ENCODE assay signal across 29 cellular contexts in genomic region chr1:42434340-42434739, GRCh38. TPM values are rescaled to one million over a fixed set of nuclear protein-coding genes. Genes with fewer than 3 reads are reported as not detected.
"Had no signal": no experiment of that assay in that cellular context is flagged by ENCODE, and none has a peak within 500 bp of the region (broad histone marks: within the 10 kb centered on the region; RNA-seq: fewer than 3 reads in every experiment).

No MANE protein-coding gene starts in this region.

- H3K9me3 Mint-ChIP-seq: naive thymus-derived CD8-positive, alpha-beta T cell; natural killer cell treated with Interleukin-12 subunit alpha and Interleukin-12 subunit beta and Interleukin-15 and Interleukin-18, amount 100 ng/mL, for 72 hours; nephron progenitor cell; neural crest cell; stimulated activated effector memory CD8-positive, alpha-beta T cell treated with anti-CD3 and anti-CD28 coated beads, Interleukin-12 subunit alpha, Interleukin-12 subunit beta, amount 100 ng/mL, for 72 hours; stimulated activated naive B cell treated with anti-CD40 and anti-IgM and Interleukin-4, amounts not matched to agents 10 μg/mL and 1 μg/mL and 100 μg/mL, for 72 hours; stimulated activated naive CD8-positive, alpha-beta T cell treated with anti-CD3 and anti-CD28 coated beads, Interleukin-15, Interleukin-2, amounts not matched to agents 100 ng/mL and 50 ng/mL, for 24 hours had no signal

- H3K4me1 Mint-ChIP-seq: naive thymus-derived CD8-positive, alpha-beta T cell; neural crest cell had no signal

- H3K27ac ChIP-seq: neutrophil, ovary, psoas muscle, skin epidermis, stomach, thoracic aorta, thyroid gland, tibial nerve, upper lobe of left lung, vagina had no signal

- DNase-seq: naive thymus-derived CD8-positive, alpha-beta T cell; nephron progenitor cell; nucleus accumbens; ovary; posterior cingulate gyrus; psoas muscle; right cardiac atrium; stimulated activated CD4-positive, alpha-beta T cell treated with anti-CD3 and anti-CD28 coated beads, Interleukin-15, amount 100 ng/mL, for 24 hours; stimulated activated CD4-positive, alpha-beta T cell treated with anti-CD3 and anti-CD28 coated beads, Interleukin-2, amount 100 ng/mL, for 24 hours; stimulated activated CD4-positive, alpha-beta T cell treated with anti-CD3 and anti-CD28 coated beads, Interleukin-2, amount 100 ng/mL, for 48 hours; stimulated activated CD4-positive, alpha-beta T cell treated with anti-CD3 and anti-CD28 coated beads, Interleukin-4, amount 100 ng/mL, for 24 hours; stimulated activated naive B cell treated with anti-CD40 and anti-IgM and Interleukin-4, amounts not matched to agents 10 μg/mL and 1 μg/mL and 100 μg/mL, for 72 hours; stimulated activated naive CD4-positive, alpha-beta T cell treated with Interleukin-2 at 50 U/mL for 16 hours; stomach; thyroid gland; trophoblast cell; upper lobe of left lung had no signal

- H3K27ac Mint-ChIP-seq: naive thymus-derived CD8-positive, alpha-beta T cell; natural killer cell treated with Interleukin-12 subunit alpha and Interleukin-12 subunit beta and Interleukin-15 and Interleukin-18, amount 100 ng/mL, for 72 hours; nephron progenitor cell; progenitor cell of endocrine pancreas; stimulated activated effector memory CD8-positive, alpha-beta T cell treated with anti-CD3 and anti-CD28 coated beads, Interleukin-12 subunit alpha, Interleukin-12 subunit beta, amount 100 ng/mL, for 72 hours; stimulated activated naive B cell treated with anti-CD40 and anti-IgM and Interleukin-4, amounts not matched to agents 10 μg/mL and 1 μg/mL and 100 μg/mL, for 72 hours; stimulated activated naive CD8-positive, alpha-beta T cell treated with anti-CD3 and anti-CD28 coated beads, Interleukin-15, Interleukin-2, amounts not matched to agents 100 ng/mL and 50 ng/mL, for 24 hours had no signal

- H3K36me3 ChIP-seq: neutrophil, ovary, stomach, thoracic aorta, thyroid gland, upper lobe of left lung, vagina had no signal

- H3K36me3 Mint-ChIP-seq: natural killer cell treated with Interleukin-12 subunit alpha and Interleukin-12 subunit beta and Interleukin-15 and Interleukin-18, amount 100 ng/mL, for 72 hours; stimulated activated effector memory CD8-positive, alpha-beta T cell treated with anti-CD3 and anti-CD28 coated beads, Interleukin-12 subunit alpha, Interleukin-12 subunit beta, amount 100 ng/mL, for 72 hours had no signal

- H3K4me3 ChIP-seq: ovary, psoas muscle, skin epidermis, stomach, thoracic aorta, thyroid gland, tibial nerve, upper lobe of left lung, vagina had no signal

- H3K4me3 Mint-ChIP-seq: naive thymus-derived CD8-positive, alpha-beta T cell; natural killer cell treated with Interleukin-12 subunit alpha and Interleukin-12 subunit beta and Interleukin-15 and Interleukin-18, amount 100 ng/mL, for 72 hours; nephron progenitor cell; neural crest cell; stimulated activated effector memory CD8-positive, alpha-beta T cell treated with anti-CD3 and anti-CD28 coated beads, Interleukin-12 subunit alpha, Interleukin-12 subunit beta, amount 100 ng/mL, for 72 hours; stimulated activated naive B cell treated with anti-CD40 and anti-IgM and Interleukin-4, amounts not matched to agents 10 μg/mL and 1 μg/mL and 100 μg/mL, for 72 hours; stimulated activated naive CD8-positive, alpha-beta T cell treated with anti-CD3 and anti-CD28 coated beads, Interleukin-15, Interleukin-2, amounts not matched to agents 100 ng/mL and 50 ng/mL, for 24 hours had no signal

- ATAC-seq: naive thymus-derived CD8-positive, alpha-beta T cell; natural killer cell treated with Interleukin-12 subunit alpha and Interleukin-12 subunit beta and Interleukin-15 and Interleukin-18, amount 100 ng/mL, for 72 hours; psoas muscle; right cardiac atrium; sciatic nerve; stimulated activated effector memory CD8-positive, alpha-beta T cell treated with anti-CD3 and anti-CD28 coated beads, Interleukin-12 subunit alpha, Interleukin-12 subunit beta, amount 100 ng/mL, for 72 hours; stimulated activated naive B cell treated with anti-CD40 and anti-IgM and Interleukin-4, amounts not matched to agents 10 μg/mL and 1 μg/mL and 100 μg/mL, for 72 hours had no signal

- H3K4me1 ChIP-seq: psoas muscle, stomach, thyroid gland, tibial nerve, upper lobe of left lung, vagina had no signal

- H3K27me3 Mint-ChIP-seq: naive thymus-derived CD8-positive, alpha-beta T cell; progenitor cell of endocrine pancreas; stimulated activated naive B cell treated with anti-CD40 and anti-IgM and Interleukin-4, amounts not matched to agents 10 μg/mL and 1 μg/mL and 100 μg/mL, for 72 hours; stimulated activated naive CD8-positive, alpha-beta T cell treated with anti-CD3 and anti-CD28 coated beads, Interleukin-15, Interleukin-2, amounts not matched to agents 100 ng/mL and 50 ng/mL, for 24 hours had no signal

- H3K9me3 ChIP-seq: neutrophil, ovary, psoas muscle, stomach, thoracic aorta, thyroid gland, tibial nerve, upper lobe of left lung, vagina had no signal

- FAIRE-seq: urothelium cell line had no signal

- H3K27me3 ChIP-seq: neutrophil, ovary, stomach, thyroid gland, tibial nerve, upper lobe of left lung, vagina had no signal

RNA-seq across cellular contexts. Expression of gene ZMYND12, which starts 21.5 kb away (rescaled TPM):
- total RNA-seq: natural killer cell treated with Interleukin-12 subunit alpha and Interleukin-12 subunit beta and Interleukin-15 and Interleukin-18, amount 100 ng/mL, for 72 hours; vagina had no signal
